In genomic region chr6:17418281-17419188, GRCh38 we compare ENCODE assay signal across 10 cellular contexts. TPM values are rescaled to one million over a fixed set of nuclear protein-coding genes. Genes with fewer than 3 reads are reported as not detected.
DNase-seq lines count a peak whose midpoint lies in the region; ATAC-seq and TF ChIP-seq lines count a peak whose summit lies in the region.
"Had no signal": no experiment of that assay in that cellular context is flagged by ENCODE, and none has a peak within 500 bp of the region (broad histone marks: within the 10 kb centered on the region; RNA-seq: fewer than 3 reads in every experiment).

No MANE protein-coding gene starts in this region.

- TF ChIP-seq CTCF in epithelial cell of esophagus (IDR thresholded peaks at IDR 0.05; ENCODE audit: insufficient read depth, low read depth, low read length, missing control alignments) (no peak), nephron progenitor cell (IDR thresholded peaks at IDR 0.05) (no peak)

- H3K27ac Mint-ChIP-seq in nephron progenitor cell: peak overlapping the region; percentile 81
- H3K27ac Mint-ChIP-seq in natural killer cell treated with Interleukin-12 subunit alpha and Interleukin-12 subunit beta and Interleukin-15 and Interleukin-18, amount 100 ng/mL, for 72 hours: no peak overlapping the region

- no peak overlapping the region for H3K4me3 ChIP-seq in epithelial cell of esophagus (ENCODE audit: low read length)

- no peaks in the 10 kb centered on the region for H3K27me3 Mint-ChIP-seq in nephron progenitor cell (ENCODE audit: low read depth, poor library complexity)
- peaks cover 9 to 30% of the 10 kb centered on the region in 2 donors for H3K27me3 Mint-ChIP-seq in natural killer cell treated with Interleukin-12 subunit alpha and Interleukin-12 subunit beta and Interleukin-15 and Interleukin-18, amount 100 ng/mL, for 72 hours

- H3K4me1 Mint-ChIP-seq in nephron progenitor cell: peaks cover 40% of the 10 kb centered on the region
- no peaks in the 10 kb centered on the region for H3K4me1 Mint-ChIP-seq in natural killer cell treated with Interleukin-12 subunit alpha and Interleukin-12 subunit beta and Interleukin-15 and Interleukin-18, amount 100 ng/mL, for 72 hours (ENCODE audit: low read depth in 2 of 2)

- peaks cover 7% of the 10 kb centered on the region for H3K9me3 Mint-ChIP-seq in nephron progenitor cell
- H3K9me3 Mint-ChIP-seq in natural killer cell treated with Interleukin-12 subunit alpha and Interleukin-12 subunit beta and Interleukin-15 and Interleukin-18, amount 100 ng/mL, for 72 hours: peaks cover 2% of the 10 kb centered on the region

- peak overlapping the region; percentile 28 for H3K4me3 Mint-ChIP-seq in nephron progenitor cell
- no peak overlapping the region for H3K4me3 Mint-ChIP-seq in natural killer cell treated with Interleukin-12 subunit alpha and Interleukin-12 subunit beta and Interleukin-15 and Interleukin-18, amount 100 ng/mL, for 72 hours

- ATAC-seq in natural killer cell treated with Interleukin-12 subunit alpha and Interleukin-12 subunit beta and Interleukin-15 and Interleukin-18, amount 100 ng/mL, for 72 hours: no peak
- ATAC-seq in GM21526 (IDR thresholded peaks at IDR 0.05; ENCODE audit: low FRiP score, unreplicated experiment): no peak

- DNase-seq in Ammon's horn (ENCODE audit: low spot score) (peak; percentile 45), NCI-H524 treated with DMSO at 0.1 percent for 48 hours (lab: John Stamatoyannopoulos, UW) (peak; percentile 93), epithelial cell of esophagus (ENCODE audit: low read depth) (peak; percentile 77), nephron progenitor cell (peak; percentile 6), NCI-H146 (lab: John Stamatoyannopoulos, UW) (no peak)
- no peak for DNase-seq in natural killer cell treated with Interleukin-12 subunit alpha and Interleukin-12 subunit beta and Interleukin-15 and Interleukin-18, amount 100 ng/mL, for 72 hours (ENCODE audit: low spot score)
- no peak for DNase-seq in activated CD4-positive, alpha-beta T cell treated with anti-CD3 and anti-CD28 coated beads for 4 hours
- DNase-seq: activated CD8-positive, alpha-beta memory T cell treated with anti-CD3 and anti-CD28 coated beads, Interleukin-2, amount 50 U/mL, for 48 hours; NCI-H345 had no signal

- peaks cover 23% of the 10 kb centered on the region for H3K36me3 Mint-ChIP-seq in nephron progenitor cell (ENCODE audit: low read depth)
- no peaks in the 10 kb centered on the region for H3K36me3 Mint-ChIP-seq in natural killer cell treated with Interleukin-12 subunit alpha and Interleukin-12 subunit beta and Interleukin-15 and Interleukin-18, amount 100 ng/mL, for 72 hours

RNA-seq across cellular contexts. Expression of gene CAP2, which starts 25.1 kb away (rescaled TPM):
- total RNA-seq in natural killer cell treated with Interleukin-12 subunit alpha and Interleukin-12 subunit beta and Interleukin-15 and Interleukin-18, amount 100 ng/mL, for 72 hours: not detected

Comparison
In these comparisons a context has a peak if more than half of its experiments do, and no peak if none do; other contexts are left out.
1. DNase-seq: peak in Ammon's horn (single experiment), NCI-H524 treated with DMSO at 0.1 percent for 48 hours (single experiment), epithelial cell of esophagus (single experiment) and nephron progenitor cell (single experiment); none in natural killer cell treated with Interleukin-12 subunit alpha and Interleukin-12 subunit beta and Interleukin-15 and Interleukin-18, amount 100 ng/mL, for 72 hours (single experiment), activated CD4-positive, alpha-beta T cell treated with anti-CD3 and anti-CD28 coated beads for 4 hours (0 of 2) and NCI-H146 (single experiment).